ENCODE assay signal across 20 cellular contexts in the genomic region with DNA sequence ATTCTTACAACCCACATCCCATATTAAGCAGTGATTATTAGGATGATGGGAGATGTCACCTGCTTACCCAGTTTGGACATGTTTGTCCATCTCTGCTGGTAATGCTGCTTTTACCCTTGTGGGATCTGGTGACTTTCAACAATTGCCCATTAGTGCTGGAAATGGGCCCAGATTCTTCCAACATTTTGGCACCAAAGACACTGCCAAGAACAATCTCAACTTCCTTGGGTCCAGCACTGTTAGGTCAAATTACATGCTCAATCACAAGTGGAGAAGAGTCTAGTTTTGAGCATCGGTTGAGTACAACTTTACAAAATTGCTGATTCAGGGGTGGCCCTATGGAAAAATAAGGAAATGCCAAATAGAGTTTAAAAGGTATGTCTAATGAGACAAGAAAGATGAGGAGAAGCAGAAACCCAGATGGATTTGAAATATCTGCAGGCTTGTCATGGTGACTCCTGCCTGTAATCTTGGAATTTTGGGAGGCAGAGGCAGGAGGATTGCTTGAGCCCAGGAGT. TPM values are rescaled to one million over a fixed set of nuclear protein-coding genes. Genes with fewer than 3 reads are reported as not detected.
"Had no signal": no experiment of that assay in that cellular context is flagged by ENCODE, and none has a peak within 500 bp of the region (broad histone marks: within the 10 kb centered on the region; RNA-seq: fewer than 3 reads in every experiment).

No MANE protein-coding gene starts in this region.

- H3K4me3 ChIP-seq: hepatocyte, ovary, sigmoid colon, tibial nerve, vagina had no signal

- H3K9me3 ChIP-seq: ovary, sigmoid colon, tibial nerve, vagina had no signal

- H3K27ac ChIP-seq: hepatocyte, ovary, sigmoid colon, tibial nerve, vagina had no signal

- H3K4me1 ChIP-seq: sigmoid colon, tibial nerve, vagina had no signal

- H3K27me3 Mint-ChIP-seq: activated naive CD8-positive, alpha-beta T cell; naive thymus-derived CD4-positive, alpha-beta T cell; T-helper 17 cell had no signal

- H3K36me3 Mint-ChIP-seq: activated naive CD8-positive, alpha-beta T cell had no signal

- H3K4me2 ChIP-seq: hepatocyte had no signal

- H3K9me3 Mint-ChIP-seq: naive thymus-derived CD4-positive, alpha-beta T cell had no signal

- H2AFZ ChIP-seq: hepatocyte had no signal

- H3K4me3 Mint-ChIP-seq: activated CD8-positive, alpha-beta T cell treated with anti-CD3 and anti-CD28 coated beads, Interleukin-2, amount 10 ng/mL, durations not matched to agents 7 days and 5 days; activated naive CD8-positive, alpha-beta T cell; naive thymus-derived CD4-positive, alpha-beta T cell; T-helper 17 cell had no signal

- FAIRE-seq: keratinocyte had no signal

- DNase-seq: activated CD4-positive, alpha-beta T cell treated with anti-CD3 and anti-CD28 coated beads for 4 hours; activated CD8-positive, alpha-beta memory T cell treated with anti-CD3 and anti-CD28 coated beads, Interleukin-2, amount 50 U/mL, for 4 hours; activated CD8-positive, alpha-beta T cell treated with anti-CD3 and anti-CD28 coated beads, Interleukin-2, amount 10 ng/mL, durations not matched to agents 7 days and 5 days; activated gamma-delta T cell treated with Interleukin-2 at 50 U/mL for 16 hours; activated T-cell treated with anti-CD3 and anti-CD28 coated beads, Interleukin-2, amount 50 U/mL, for 48 hours; cerebellar nuclear complex; effector memory CD4-positive, alpha-beta T cell; naive thymus-derived CD4-positive, alpha-beta T cell; ovary; sigmoid colon; stimulated activated CD4-positive, alpha-beta T cell treated with anti-CD3 and anti-CD28 coated beads, Interleukin-1b, Interleukin-23, amount 100 ng/mL, for 48 hours; T-helper 17 cell had no signal

- ATAC-seq: activated CD8-positive, alpha-beta T cell treated with anti-CD3 and anti-CD28 coated beads, Interleukin-2, amount 10 ng/mL, durations not matched to agents 7 days and 5 days; left lobe of liver; naive thymus-derived CD4-positive, alpha-beta T cell; T-helper 17 cell had no signal

- H3K36me3 ChIP-seq: ovary, sigmoid colon, tibial nerve, vagina had no signal

- H3K27ac Mint-ChIP-seq: activated CD8-positive, alpha-beta T cell treated with anti-CD3 and anti-CD28 coated beads, Interleukin-2, amount 10 ng/mL, durations not matched to agents 7 days and 5 days; activated naive CD8-positive, alpha-beta T cell; naive thymus-derived CD4-positive, alpha-beta T cell; T-helper 17 cell had no signal

- H3K4me1 Mint-ChIP-seq: T-helper 17 cell had no signal

- H3K79me2 ChIP-seq: hepatocyte had no signal

- H3K27me3 ChIP-seq: hepatocyte, ovary, sigmoid colon, tibial nerve, vagina had no signal

RNA-seq across cellular contexts. Expression of a gene that starts 30.1 kb away (rescaled TPM):
- total RNA-seq: sigmoid colon, tibial nerve had no signal
- polyA plus RNA-seq: fibroblast of lung, hepatocyte, ovary had no signal

RNA-seq across cellular contexts. Expression of a gene that starts 50.5 kb away (rescaled TPM):
- total RNA-seq: fibroblast of lung, lung microvascular endothelial cell had no signal
- polyA plus RNA-seq: keratinocyte had no signal
